ENCODE assay signal across 1 cellular context in the genomic region with DNA sequence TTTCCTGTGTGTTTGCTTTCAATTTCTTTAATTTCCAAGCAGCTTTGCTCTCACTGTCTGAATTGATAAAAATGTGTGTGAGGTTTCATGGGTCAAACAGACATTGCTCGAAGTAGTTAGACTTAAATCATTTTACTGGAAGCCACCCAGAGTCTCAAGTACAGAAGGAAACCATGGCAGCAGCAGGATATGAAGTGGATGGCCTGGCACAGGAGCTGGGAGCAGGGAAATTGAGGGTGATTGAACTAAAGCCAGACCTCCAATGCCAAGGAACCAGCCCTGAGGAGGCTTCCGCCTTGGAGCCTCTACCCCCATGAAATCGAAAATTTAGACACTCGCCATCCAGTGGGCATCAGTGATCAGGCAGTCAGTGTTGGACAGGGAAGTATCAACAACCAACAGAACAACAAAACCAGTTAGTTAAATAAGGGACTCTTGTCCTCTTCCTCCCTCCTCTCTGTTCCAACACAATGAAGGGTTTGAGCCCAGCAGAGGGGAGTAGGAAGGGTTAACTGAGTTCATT.
TF ChIP-seq lines count a peak whose summit lies in the region.

No MANE protein-coding gene starts in this region.

TF ChIP-seq in SK-N-SH treated with all-trans-retinoic acid at 6 μM for 48 hours, 23 proteins besides CTCF, POLR2A, EP300 and RAD21 (continued from another document):
- TF ChIP-seq, protein P1, sequence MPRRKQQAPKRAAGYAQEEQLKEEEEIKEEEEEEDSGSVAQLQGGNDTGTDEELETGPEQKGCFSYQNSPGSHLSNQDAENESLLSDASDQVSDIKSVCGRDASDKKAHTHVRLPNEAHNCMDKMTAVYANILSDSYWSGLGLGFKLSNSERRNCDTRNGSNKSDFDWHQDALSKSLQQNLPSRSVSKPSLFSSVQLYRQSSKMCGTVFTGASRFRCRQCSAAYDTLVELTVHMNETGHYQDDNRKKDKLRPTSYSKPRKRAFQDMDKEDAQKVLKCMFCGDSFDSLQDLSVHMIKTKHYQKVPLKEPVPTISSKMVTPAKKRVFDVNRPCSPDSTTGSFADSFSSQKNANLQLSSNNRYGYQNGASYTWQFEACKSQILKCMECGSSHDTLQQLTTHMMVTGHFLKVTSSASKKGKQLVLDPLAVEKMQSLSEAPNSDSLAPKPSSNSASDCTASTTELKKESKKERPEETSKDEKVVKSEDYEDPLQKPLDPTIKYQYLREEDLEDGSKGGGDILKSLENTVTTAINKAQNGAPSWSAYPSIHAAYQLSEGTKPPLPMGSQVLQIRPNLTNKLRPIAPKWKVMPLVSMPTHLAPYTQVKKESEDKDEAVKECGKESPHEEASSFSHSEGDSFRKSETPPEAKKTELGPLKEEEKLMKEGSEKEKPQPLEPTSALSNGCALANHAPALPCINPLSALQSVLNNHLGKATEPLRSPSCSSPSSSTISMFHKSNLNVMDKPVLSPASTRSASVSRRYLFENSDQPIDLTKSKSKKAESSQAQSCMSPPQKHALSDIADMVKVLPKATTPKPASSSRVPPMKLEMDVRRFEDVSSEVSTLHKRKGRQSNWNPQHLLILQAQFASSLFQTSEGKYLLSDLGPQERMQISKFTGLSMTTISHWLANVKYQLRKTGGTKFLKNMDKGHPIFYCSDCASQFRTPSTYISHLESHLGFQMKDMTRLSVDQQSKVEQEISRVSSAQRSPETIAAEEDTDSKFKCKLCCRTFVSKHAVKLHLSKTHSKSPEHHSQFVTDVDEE (CRISPR knock-in tag; IDR thresholded peaks at IDR 0.05) = no peak
- no peak for TF ChIP-seq SNAI2 (CRISPR knock-in tag; IDR thresholded peaks at IDR 0.05)
